8 cellular contexts compared by ENCODE assay signal in the genomic region with DNA sequence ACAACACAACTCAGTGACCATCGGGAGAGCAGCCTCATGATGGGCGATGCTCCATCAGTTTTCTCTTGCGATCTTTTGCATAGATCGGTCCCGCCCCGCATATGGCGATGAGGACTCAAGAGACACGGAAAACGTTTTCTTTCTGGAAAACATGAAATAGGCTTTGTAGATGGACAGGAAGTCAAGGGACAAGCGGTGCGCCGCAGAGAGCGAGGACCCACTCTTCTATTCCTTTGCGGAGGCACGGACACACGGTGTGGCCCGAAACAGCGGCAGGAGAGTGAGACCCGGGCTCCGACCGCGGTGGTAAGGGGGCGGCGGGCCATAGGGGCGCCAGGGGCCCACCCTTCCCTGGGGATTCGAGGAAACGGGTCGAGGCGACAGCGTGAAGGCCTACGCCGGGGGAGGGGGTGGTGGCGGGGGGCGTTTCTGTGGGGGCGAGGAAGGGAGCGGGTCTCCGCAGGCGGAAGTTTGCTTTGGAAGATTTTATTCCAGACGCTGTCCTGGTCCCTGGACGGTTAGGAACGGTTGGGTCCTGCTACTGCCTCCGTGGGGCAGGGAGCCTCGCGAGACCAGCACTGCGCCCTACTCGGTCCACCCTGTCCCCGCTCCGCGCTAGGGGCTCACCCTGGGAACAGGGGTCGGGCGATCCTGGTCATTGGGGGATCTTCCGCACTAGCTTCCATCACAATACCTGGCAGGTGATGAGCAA. TPM values are rescaled to one million over a fixed set of nuclear protein-coding genes. Genes with fewer than 3 reads are reported as not detected.
DNase-seq lines count a peak whose midpoint lies in the region; FAIRE-seq and TF ChIP-seq lines count a peak whose summit lies in the region.

No MANE protein-coding gene starts in this region.

- H3K4me1 Mint-ChIP-seq in activated T-helper 1 cell treated with anti-CD3 and anti-CD28 coated beads, Interleukin-12 subunit alpha, Interleukin-12 subunit beta, Interleukin-2, Interleukin-4 antibody, amounts not matched to agents 30 ng/mL and 10 ng/mL and 1 ng/mL, durations not matched to agents 14 hours and 24 hours and 36 hours (ENCODE audit: low read depth), result peaks cover 33% of the 10 kb centered on the region

- intact Hi-C loops in activated T-helper 1 cell treated with anti-CD3 and anti-CD28 coated beads, Interleukin-12 subunit alpha, Interleukin-12 subunit beta, Interleukin-2, Interleukin-4 antibody, amounts not matched to agents 30 ng/mL and 10 ng/mL and 1 ng/mL, durations not matched to agents 14 hours and 24 hours and 36 hours (cut with micrococcal nuclease), result loop anchor here (1.0 to 2.0 kb wide), 7 partner anchors 28 to 510 kb away; a partner anchor contains a TSS

- H3K4me3 Mint-ChIP-seq in activated T-helper 1 cell treated with anti-CD3 and anti-CD28 coated beads, Interleukin-12 subunit alpha, Interleukin-12 subunit beta, Interleukin-2, Interleukin-4 antibody, amounts not matched to agents 30 ng/mL and 10 ng/mL and 1 ng/mL, durations not matched to agents 14 hours and 24 hours and 36 hours, result peak overlapping the region; percentile 95

- H3K4me3 ChIP-seq in MM.1S (ENCODE audit: low read length) (peak overlapping the region; percentile 81), hepatocyte (peak overlapping the region; percentile 8), skeletal muscle satellite cell (ENCODE audit: low read length) (peak overlapping the region; percentile 73)

- H3K9me3 Mint-ChIP-seq in activated T-helper 1 cell treated with anti-CD3 and anti-CD28 coated beads, Interleukin-12 subunit alpha, Interleukin-12 subunit beta, Interleukin-2, Interleukin-4 antibody, amounts not matched to agents 30 ng/mL and 10 ng/mL and 1 ng/mL, durations not matched to agents 14 hours and 24 hours and 36 hours, result no peaks in the 10 kb centered on the region

- no peaks in the 10 kb centered on the region for H3K9me2 ChIP-seq in MM.1S (replicated peaks; ENCODE audit: insufficient read depth, low read length)
- H3K9me2 ChIP-seq in hepatocyte (replicated peaks; ENCODE audit: insufficient read depth), result no peaks in the 10 kb centered on the region

- under 1% methylated on average over 39 of the region's 52 CpGs for WGBS in hepatocyte (ENCODE audit: low lambda C conversion rate, missing lambda C conversion rate)

- TF ChIP-seq POLR2A in GM12891 (IDR thresholded peaks at IDR 0.05; ENCODE audit: low read depth, low read length), result no peak

- H3K27ac ChIP-seq in MM.1S (ENCODE audit: low read length) (no peak overlapping the region), hepatocyte (peak overlapping the region; percentile 0)

- DNase-seq in activated effector memory CD4-positive, alpha-beta T cell treated with anti-CD3 and anti-CD28 coated beads, Interleukin-2, amount 50 U/mL, for 16 hours, result peak; percentile 65
- DNase-seq in activated effector memory CD4-positive, alpha-beta T cell treated with Interleukin-2 at 50 U/mL for 16 hours, result no peak
- no peak for DNase-seq in MM.1S
- peak; percentile 3 for DNase-seq in activated T-helper 1 cell treated with anti-CD3 and anti-CD28 coated beads, Interleukin-12 subunit alpha, Interleukin-12 subunit beta, Interleukin-2, Interleukin-4 antibody, amounts not matched to agents 30 ng/mL and 10 ng/mL and 1 ng/mL, durations not matched to agents 14 hours and 24 hours and 36 hours (ENCODE audit: low spot score)
- peak; percentile 41 for DNase-seq in hepatocyte (ENCODE audit: low spot score)
- no peak for DNase-seq in ureter (ENCODE audit: low spot score)
- DNase-seq in GM12891 (ENCODE audit: insufficient read length, low spot score), result no peak

- peak overlapping the region; percentile 78 for H3K27ac Mint-ChIP-seq in activated T-helper 1 cell treated with anti-CD3 and anti-CD28 coated beads, Interleukin-12 subunit alpha, Interleukin-12 subunit beta, Interleukin-2, Interleukin-4 antibody, amounts not matched to agents 30 ng/mL and 10 ng/mL and 1 ng/mL, durations not matched to agents 14 hours and 24 hours and 36 hours

- H3K9ac ChIP-seq in MM.1S (ENCODE audit: low read length) (peak overlapping the region; percentile 54; the same call in 1 of the 2 replicates), skeletal muscle satellite cell (ENCODE audit: low read depth, low read length) (peak overlapping the region; percentile 45)

- peaks cover 3% of the 10 kb centered on the region; the same call in 1 of the 2 replicates for H3F3A ChIP-seq in MM.1S (ENCODE audit: insufficient read depth, low read length)

- FAIRE-seq in GM12891 (lab: Jason Lieb, UNC), result no peak

- no peaks in the 10 kb centered on the region for H3K36me3 ChIP-seq in MM.1S (replicated peaks; ENCODE audit: insufficient read depth, low read length)
- no peaks in the 10 kb centered on the region for H3K36me3 ChIP-seq in hepatocyte (replicated peaks; ENCODE audit: insufficient read depth, low read depth)
- H3K36me3 ChIP-seq in skeletal muscle satellite cell (ENCODE audit: insufficient read depth, low read length), result no peaks in the 10 kb centered on the region

- peak overlapping the region; percentile 86 for H2AFZ ChIP-seq in MM.1S (ENCODE audit: low read length)
- H2AFZ ChIP-seq in hepatocyte, result peak overlapping the region; percentile 42

- no peaks in the 10 kb centered on the region for H3K27me3 Mint-ChIP-seq in activated T-helper 1 cell treated with anti-CD3 and anti-CD28 coated beads, Interleukin-12 subunit alpha, Interleukin-12 subunit beta, Interleukin-2, Interleukin-4 antibody, amounts not matched to agents 30 ng/mL and 10 ng/mL and 1 ng/mL, durations not matched to agents 14 hours and 24 hours and 36 hours (ENCODE audit: insufficient read depth)

- H3K27me3 ChIP-seq in MM.1S (replicated peaks; ENCODE audit: insufficient read depth, low read length), result no peaks in the 10 kb centered on the region
- no peaks in the 10 kb centered on the region for H3K27me3 ChIP-seq in hepatocyte
- H3K27me3 ChIP-seq in skeletal muscle satellite cell (ENCODE audit: control insufficient read depth, insufficient read depth, low read length), result peaks cover 11% of the 10 kb centered on the region

- H3K36me3 Mint-ChIP-seq in activated T-helper 1 cell treated with anti-CD3 and anti-CD28 coated beads, Interleukin-12 subunit alpha, Interleukin-12 subunit beta, Interleukin-2, Interleukin-4 antibody, amounts not matched to agents 30 ng/mL and 10 ng/mL and 1 ng/mL, durations not matched to agents 14 hours and 24 hours and 36 hours (ENCODE audit: low read depth), result peaks cover 5% of the 10 kb centered on the region

- H3K4me1 ChIP-seq in MM.1S (ENCODE audit: low read length), result peaks cover 12% of the 10 kb centered on the region
- no peaks in the 10 kb centered on the region for H3K4me1 ChIP-seq in hepatocyte (ENCODE audit: insufficient read depth)
- peaks cover 9% of the 10 kb centered on the region for H3K4me1 ChIP-seq in skeletal muscle satellite cell (ENCODE audit: control insufficient read depth, insufficient read depth, low read length)

- peaks cover 10% of the 10 kb centered on the region; the same call in 1 of the 2 replicates for H3K79me2 ChIP-seq in MM.1S (ENCODE audit: low read length)
- no peaks in the 10 kb centered on the region for H3K79me2 ChIP-seq in hepatocyte

- H3K4me2 ChIP-seq in MM.1S (ENCODE audit: low read depth, low read length) (peak overlapping the region; percentile 96), hepatocyte (peak overlapping the region; percentile 73), skeletal muscle satellite cell (ENCODE audit: low read length) (peak overlapping the region; percentile 83)

- H3K9me3 ChIP-seq in MM.1S (replicated peaks; ENCODE audit: insufficient read depth, low read length), result no peaks in the 10 kb centered on the region
- no peaks in the 10 kb centered on the region for H3K9me3 ChIP-seq in hepatocyte (ENCODE audit: low read depth)
- no peaks in the 10 kb centered on the region for H3K9me3 ChIP-seq in skeletal muscle satellite cell (replicated peaks; ENCODE audit: low read length)

- H4K20me1 ChIP-seq in MM.1S (ENCODE audit: insufficient read depth, low read length), result no peaks in the 10 kb centered on the region
- H4K20me1 ChIP-seq in hepatocyte (ENCODE audit: insufficient read depth, poor library complexity, severe bottlenecking), result no peaks in the 10 kb centered on the region

- TF ChIP-seq CTCF in MM.1S (IDR thresholded peaks at IDR 0.05; ENCODE audit: low read length) (no peak), hepatocyte (IDR thresholded peaks at IDR 0.05; ENCODE audit: poor library complexity) (no peak)

RNA-seq across cellular contexts. Expression of a gene that starts 0.8 kb away (rescaled TPM):
- total RNA-seq in activated T-helper 1 cell treated with anti-CD3 and anti-CD28 coated beads, Interleukin-12 subunit alpha, Interleukin-12 subunit beta, Interleukin-2, Interleukin-4 antibody, amounts not matched to agents 30 ng/mL and 10 ng/mL and 1 ng/mL, durations not matched to agents 14 hours and 24 hours and 36 hours, result 14.6 and 16.4 TPM in 2 replicates
- total RNA-seq in hepatocyte, result 3.4 and 3.8 TPM in 2 replicates
- 1.6 and 1.8 TPM in 2 replicates for polyA plus RNA-seq in hepatocyte
- 1.5 and 2.0 TPM in 2 replicates for total RNA-seq in skeletal muscle satellite cell (2012; rRNA removed)
- 12.3 TPM for total RNA-seq in ureter
- polyA plus RNA-seq in GM12891 (2012; ENCODE audit: low read depth, missing spikeins), result 2.4 TPM

RNA-seq across cellular contexts. Expression of a gene that starts 14.1 kb away (rescaled TPM):
- total RNA-seq in activated T-helper 1 cell treated with anti-CD3 and anti-CD28 coated beads, Interleukin-12 subunit alpha, Interleukin-12 subunit beta, Interleukin-2, Interleukin-4 antibody, amounts not matched to agents 30 ng/mL and 10 ng/mL and 1 ng/mL, durations not matched to agents 14 hours and 24 hours and 36 hours, result 0.07 and 0.10 TPM in 2 replicates
- total RNA-seq in hepatocyte, result not detected in 2 replicates
- polyA plus RNA-seq in hepatocyte, result not detected in 2 replicates
- not detected in 2 replicates for total RNA-seq in skeletal muscle satellite cell (2012; rRNA removed)
- 0.31 TPM for total RNA-seq in ureter
- not detected for polyA plus RNA-seq in GM12891 (2012; ENCODE audit: low read depth, missing spikeins)

RNA-seq across cellular contexts. Expression of a gene that starts 27.8 kb away (rescaled TPM):
- total RNA-seq in activated T-helper 1 cell treated with anti-CD3 and anti-CD28 coated beads, Interleukin-12 subunit alpha, Interleukin-12 subunit beta, Interleukin-2, Interleukin-4 antibody, amounts not matched to agents 30 ng/mL and 10 ng/mL and 1 ng/mL, durations not matched to agents 14 hours and 24 hours and 36 hours, result 136 and 141 TPM in 2 replicates
- 50.3 and 68.8 TPM in 2 replicates for total RNA-seq in hepatocyte
- 72.5 and 88.0 TPM in 2 replicates for polyA plus RNA-seq in hepatocyte
- total RNA-seq in skeletal muscle satellite cell (2012; rRNA removed), result 85.0 and 104 TPM in 2 replicates
- total RNA-seq in ureter, result 66.1 TPM
- 81.7 TPM for polyA plus RNA-seq in GM12891 (2012; ENCODE audit: low read depth, missing spikeins)

RNA-seq across cellular contexts. Expression of a gene that starts 40.5 kb away (rescaled TPM):
- total RNA-seq in activated T-helper 1 cell treated with anti-CD3 and anti-CD28 coated beads, Interleukin-12 subunit alpha, Interleukin-12 subunit beta, Interleukin-2, Interleukin-4 antibody, amounts not matched to agents 30 ng/mL and 10 ng/mL and 1 ng/mL, durations not matched to agents 14 hours and 24 hours and 36 hours, result 2.6 and 2.7 TPM in 2 replicates
- total RNA-seq in hepatocyte, result 1.2 and 1.3 TPM in 2 replicates
- polyA plus RNA-seq in hepatocyte, result 0.60 TPM in 1 of 2 replicates, not detected in the other
- under 0.01 TPM in 1 of 2 replicates, not detected in the other for total RNA-seq in skeletal muscle satellite cell (2012; rRNA removed)
- total RNA-seq in ureter, result 14.5 TPM
- not detected for polyA plus RNA-seq in GM12891 (2012; ENCODE audit: low read depth, missing spikeins)

RNA-seq across cellular contexts. Expression of a gene that starts 48.5 kb away (rescaled TPM):
- 1.0 and 1.2 TPM in 2 replicates for total RNA-seq in activated T-helper 1 cell treated with anti-CD3 and anti-CD28 coated beads, Interleukin-12 subunit alpha, Interleukin-12 subunit beta, Interleukin-2, Interleukin-4 antibody, amounts not matched to agents 30 ng/mL and 10 ng/mL and 1 ng/mL, durations not matched to agents 14 hours and 24 hours and 36 hours
- 0.72 TPM in 1 of 2 replicates, not detected in the other for total RNA-seq in hepatocyte
- 0.96 and 1.1 TPM in 2 replicates for polyA plus RNA-seq in hepatocyte
- not detected in 2 replicates for total RNA-seq in skeletal muscle satellite cell (2012; rRNA removed)
- 1.4 TPM for total RNA-seq in ureter
- not detected for polyA plus RNA-seq in GM12891 (2012; ENCODE audit: low read depth, missing spikeins)

Comparison
In these comparisons a context has a peak if more than half of its experiments do, and no peak if none do; other contexts are left out.
1. DNase-seq: peak in activated effector memory CD4-positive, alpha-beta T cell treated with anti-CD3 and anti-CD28 coated beads, Interleukin-2, amount 50 U/mL, for 16 hours (single experiment), activated T-helper 1 cell treated with anti-CD3 and anti-CD28 coated beads, Interleukin-12 subunit alpha, Interleukin-12 subunit beta, Interleukin-2, Interleukin-4 antibody, amounts not matched to agents 30 ng/mL and 10 ng/mL and 1 ng/mL, durations not matched to agents 14 hours and 24 hours and 36 hours (single experiment) and hepatocyte (single experiment); none in activated effector memory CD4-positive, alpha-beta T cell treated with Interleukin-2 at 50 U/mL for 16 hours (single experiment), MM.1S (single experiment), ureter (single experiment) and GM12891 (single experiment).
2. H3K4me3 ChIP-seq: peak in every context shown above with its lines; median percentile 81 in MM.1S; 73 in skeletal muscle satellite cell; 8 in hepatocyte.
3. Peak in every context shown above with its lines, with median percentiles within 50 percentile points of each other: H3K4me2 ChIP-seq.